Comparison of ENCODE assay signal across 9 cellular contexts in genomic region chr11:118922745-118923627, GRCh38. TPM values are rescaled to one million over a fixed set of nuclear protein-coding genes. Genes with fewer than 3 reads are reported as not detected.
A peak's percentile ranks its signal among the peaks of the same experiment; 100 is the strongest.
DNase-seq lines count a peak whose midpoint lies in the region; ATAC-seq, FAIRE-seq and TF ChIP-seq lines count a peak whose summit lies in the region.
"Had no signal": no experiment of that assay in that cellular context is flagged by ENCODE, and none has a peak within 500 bp of the region (broad histone marks: within the 10 kb centered on the region; RNA-seq: fewer than 3 reads in every experiment).

No MANE protein-coding gene starts in this region.

- TF ChIP-seq POLR2A in GM12891 (IDR thresholded peaks at IDR 0.05; ENCODE audit: low read depth, low read length): no peak

- H3K9me3 Mint-ChIP-seq in activated CD4-positive, alpha-beta memory T cell treated with anti-CD3 and anti-CD28 coated beads for 36 hours: no peaks in the 10 kb centered on the region

- peak overlapping the region; percentile 78 for H3K4me3 Mint-ChIP-seq in activated CD4-positive, alpha-beta memory T cell treated with anti-CD3 and anti-CD28 coated beads for 36 hours

- no peaks in the 10 kb centered on the region for H3K9me3 ChIP-seq in DND-41 (ENCODE audit: insufficient read depth, low read length, severe bottlenecking)

- H3K27me3 ChIP-seq in DND-41 (ENCODE audit: insufficient read depth, low read length, poor library complexity) (no peaks in the 10 kb centered on the region), rectal smooth muscle tissue (ENCODE audit: control insufficient read depth, insufficient read depth, low read length) (no peaks in the 10 kb centered on the region)

- peak overlapping the region; percentile 88 for H3K27ac Mint-ChIP-seq in activated CD4-positive, alpha-beta memory T cell treated with anti-CD3 and anti-CD28 coated beads for 36 hours

- H3K36me3 ChIP-seq in DND-41 (ENCODE audit: insufficient read depth, low read length) (peaks cover 21% of the 10 kb centered on the region; the same call in 1 of the 2 replicates), rectal smooth muscle tissue (ENCODE audit: control insufficient read depth, insufficient read depth, low read length) (no peaks in the 10 kb centered on the region)

- no peak for FAIRE-seq in GM12891 (lab: Jason Lieb, UNC)
- FAIRE-seq: islet of Langerhans had no signal

- CTCF ChIA-PET in activated CD4-positive, alpha-beta memory T cell treated with anti-CD3 and anti-CD28 coated beads for 36 hours (lab: Charles Lee): interaction anchor here (0.9 to 2.8 kb wide), 4 partner anchors 17 to 233 kb away, joined by 3 to 16 read pairs (median 6); partner anchors contain the start of gene DDX6

- TF ChIP-seq CTCF in DND-41 (IDR thresholded peaks at IDR 0.05; ENCODE audit: borderline replicate concordance, extremely low read depth, low read length, poor library complexity, severe bottlenecking): no peak
- TF ChIP-seq CTCF in foreskin fibroblast (IDR thresholded peaks at IDR 0.05; ENCODE audit: low read depth, low read length): no peak

- intact Hi-C loops in activated CD4-positive, alpha-beta memory T cell treated with anti-CD3 and anti-CD28 coated beads for 36 hours (cut with micrococcal nuclease): no loop called here
- intact Hi-C loops in left colon (cut with DNase I, micrococcal nuclease): no loop called here

- H2AFZ ChIP-seq in DND-41 (ENCODE audit: low read depth, low read length): no peak overlapping the region

- H3K27ac ChIP-seq in DND-41 (ENCODE audit: low read length): peak overlapping the region; percentile 66
- peak overlapping the region; percentile 91 for H3K27ac ChIP-seq in rectal smooth muscle tissue (ENCODE audit: low read depth, low read length)

- peaks cover 93% of the 10 kb centered on the region for H3K4me1 ChIP-seq in DND-41 (ENCODE audit: insufficient read depth, low read length)
- H3K4me1 ChIP-seq in rectal smooth muscle tissue (ENCODE audit: control insufficient read depth, insufficient read depth, low read length): peaks cover 52% of the 10 kb centered on the region

- DNase-seq in DND-41 (no peak), foreskin fibroblast (peak in 1 of 2 donors; percentile 61), GM12891 (ENCODE audit: insufficient read length, low spot score) (no peak), left colon (no peak), NAMALWA (ENCODE audit: low spot score) (no peak)
- DNase-seq in activated CD4-positive, alpha-beta memory T cell treated with anti-CD3 and anti-CD28 coated beads for 36 hours: no peak
- no peak for DNase-seq in stimulated activated CD4-positive, alpha-beta T cell treated with anti-CD3 and anti-CD28 coated beads, Interleukin-4, amount 100 ng/mL, for 1 hour

- POLR2A ChIA-PET in activated CD4-positive, alpha-beta memory T cell treated with anti-CD3 and anti-CD28 coated beads for 36 hours (lab: Charles Lee): interaction anchor here (0.6 to 4.1 kb wide), 6 partner anchors 10 to 172 kb away, joined by 3 to 56 read pairs (median 3); partner anchors contain the start of genes CXCR5 and DDX6

- H3K27me3 Mint-ChIP-seq in activated CD4-positive, alpha-beta memory T cell treated with anti-CD3 and anti-CD28 coated beads for 36 hours: no peaks in the 10 kb centered on the region

- H3K4me1 Mint-ChIP-seq in activated CD4-positive, alpha-beta memory T cell treated with anti-CD3 and anti-CD28 coated beads for 36 hours (ENCODE audit: low read depth): peaks cover 70% of the 10 kb centered on the region

- peaks cover 32% of the 10 kb centered on the region for H4K20me1 ChIP-seq in DND-41 (ENCODE audit: insufficient read depth, low read length)

- ATAC-seq in DND-41 (ENCODE audit: insufficient read depth, low read depth): no peak
- ATAC-seq in left colon: no peak

- H3K4me3 ChIP-seq in DND-41 (ENCODE audit: low read depth in 1 of 2, low read length in 2 of 2) (peak overlapping the region; percentile 50 to 97; a peak in 3 of 4 replicates), foreskin fibroblast (ENCODE audit: low read depth in 1 of 2, low read length in 2 of 2) (peak overlapping the region; percentile 97 to 99), rectal smooth muscle tissue (ENCODE audit: low read length) (peak overlapping the region; percentile 81)

- H3K79me2 ChIP-seq in DND-41 (ENCODE audit: insufficient read depth, low read length): peaks cover 73% of the 10 kb centered on the region

- peak overlapping the region; percentile 89 for H3K4me2 ChIP-seq in DND-41 (ENCODE audit: insufficient read depth, low read length)

- peak overlapping the region; percentile 82 for H3K9ac ChIP-seq in DND-41 (ENCODE audit: low read depth, low read length)
- H3K9ac ChIP-seq in rectal smooth muscle tissue (ENCODE audit: low read length): peak overlapping the region; percentile 94

- peaks cover 3% of the 10 kb centered on the region for H3K36me3 Mint-ChIP-seq in activated CD4-positive, alpha-beta memory T cell treated with anti-CD3 and anti-CD28 coated beads for 36 hours

TF ChIP-seq in GM12891, 5 proteins besides CTCF, POLR2A, EP300 and RAD21:
- no peak for TF ChIP-seq POLR2AphosphoS5 (IDR thresholded peaks at IDR 0.05; ENCODE audit: low read depth, low read length)
- no peak for TF ChIP-seq POU2F2 (IDR thresholded peaks at IDR 0.05; ENCODE audit: low read depth, low read length)
- TF ChIP-seq TAF1 (IDR thresholded peaks at IDR 0.05; ENCODE audit: low read depth, low read length): no peak
- TF ChIP-seq SPI1 (IDR thresholded peaks at IDR 0.05; ENCODE audit: low read depth, low read length): no peak
- TF ChIP-seq PAX5 (IDR thresholded peaks at IDR 0.05; ENCODE audit: insufficient read depth, low read length, severe bottlenecking): no peak

RNA-seq across cellular contexts. Expression of gene BCL9L, which starts 2.7 kb away (rescaled TPM):
- 10 to 100 TPM; 28.2 to 31.8 TPM for total RNA-seq in activated CD4-positive, alpha-beta memory T cell treated with anti-CD3 and anti-CD28 coated beads for 36 hours
- 5.5 TPM for polyA plus RNA-seq in GM12891 (2012; ENCODE audit: low read depth, missing spikeins)
- 10 to 100 TPM; 36.4 to 36.5 TPM for total RNA-seq in left colon

RNA-seq across cellular contexts. Expression of gene UPK2, which starts 33.1 kb away (rescaled TPM):
- total RNA-seq in activated CD4-positive, alpha-beta memory T cell treated with anti-CD3 and anti-CD28 coated beads for 36 hours: not detected
- 1.9 TPM for polyA plus RNA-seq in GM12891 (2012; ENCODE audit: low read depth, missing spikeins)
- not detected for total RNA-seq in left colon

RNA-seq across cellular contexts. Expression of gene CXCR5, which starts 39.3 kb away (rescaled TPM):
- 10 to 100 TPM; 28.0 to 28.3 TPM for total RNA-seq in activated CD4-positive, alpha-beta memory T cell treated with anti-CD3 and anti-CD28 coated beads for 36 hours
- 4.4 TPM for polyA plus RNA-seq in GM12891 (2012; ENCODE audit: low read depth, missing spikeins)
- total RNA-seq in left colon: under 1 TPM; 0.12 to 0.39 TPM

RNA-seq across cellular contexts. Expression of gene FOXR1, which starts 48.6 kb away (rescaled TPM):
- not detected for total RNA-seq in activated CD4-positive, alpha-beta memory T cell treated with anti-CD3 and anti-CD28 coated beads for 36 hours
- polyA plus RNA-seq in GM12891 (2012; ENCODE audit: low read depth, missing spikeins): not detected
- total RNA-seq in left colon: not detected

Comparison
In these comparisons a context has a peak if more than half of its experiments do, and no peak if none do; other contexts are left out.
1. RNA of gene CXCR5, which starts 39.3 kb away (total RNA-seq): 28.0 to 28.3 TPM in activated CD4-positive, alpha-beta memory T cell treated with anti-CD3 and anti-CD28 coated beads for 36 hours; 0.12 to 0.39 TPM in left colon; every median in the first group is over 10 times any median in the second.
2. Peak in every context shown above with its lines, with median percentiles within 50 percentile points of each other: H3K4me3 ChIP-seq.